In the genomic region with DNA sequence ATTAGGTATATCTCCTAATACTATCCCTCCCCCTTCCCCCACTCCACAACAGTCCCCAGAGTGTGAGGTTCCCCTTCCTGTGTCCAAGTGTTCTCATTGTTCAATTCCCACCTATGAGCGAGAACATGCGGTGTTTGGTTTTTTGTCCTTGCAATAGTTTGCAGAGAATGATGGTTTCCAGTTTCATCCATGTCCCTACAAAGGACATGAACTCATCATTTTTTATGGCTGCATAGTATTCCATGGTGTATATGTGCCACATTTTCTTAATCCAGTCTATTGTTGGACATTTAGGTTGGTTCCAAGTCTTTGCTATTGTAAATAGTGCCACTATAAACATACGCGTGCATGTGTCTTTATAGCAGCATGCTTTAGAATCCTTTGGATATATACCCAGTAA, we compare ENCODE assay signal across 1 cellular context. TPM values are rescaled to one million over a fixed set of nuclear protein-coding genes. Genes with fewer than 3 reads are reported as not detected.
"Had no signal": no experiment of that assay in that cellular context is flagged by ENCODE, and none has a peak within 500 bp of the region (broad histone marks: within the 10 kb centered on the region; RNA-seq: fewer than 3 reads in every experiment).

No MANE protein-coding gene starts in this region.

RNA-seq across cellular contexts. Expression of gene OCIAD2, which starts 41.9 kb away (rescaled TPM):
- total RNA-seq: G401 had no signal
